Comparison of ENCODE assay signal across 8 cellular contexts in genomic region chr10:11018426-11018818, GRCh38. TPM values are rescaled to one million over a fixed set of nuclear protein-coding genes. Genes with fewer than 3 reads are reported as not detected.
DNase-seq lines count a peak whose midpoint lies in the region; ATAC-seq and TF ChIP-seq lines count a peak whose summit lies in the region.

No MANE protein-coding gene starts in this region.

- POLR2A ChIA-PET in HEK293T (lab: Yijun Ruan, JAX) = interaction anchor here (0.8 to 2.7 kb wide), 4 partner anchors 12 to 246 kb away, joined by 3 to 14 read pairs (median 6); no protein-coding TSS in a partner anchor

- WGBS in heart left ventricle, 4 donors = 1% methylated on average over 26 to 57 of the region's 57 CpGs

- in situ Hi-C loops in gastrocnemius medialis (cut with MboI; ENCODE audit: low sequenced_read_pairs in 4 of 4) (no loop called here), GM13976 (cut with MboI; ENCODE audit: low sequenced_read_pairs, unreplicated experiment) (no loop called here)

- no peaks in the 10 kb centered on the region for H3K9me3 Mint-ChIP-seq in activated CD8-positive, alpha-beta memory T cell treated with anti-CD3 and anti-CD28 coated beads, Interleukin-2, amount 10 ng/mL, durations not matched to agents 7 days and 5 days (ENCODE audit: low read depth)

- H3K4me1 ChIP-seq in heart left ventricle = peaks cover 0 to 73% (median 34%) of the 10 kb centered on the region in 12 donors
- peaks cover 25 to 35% of the 10 kb centered on the region in 2 donors for H3K4me1 ChIP-seq in gastrocnemius medialis

- TF ChIP-seq POLR2A in heart left ventricle (IDR thresholded peaks at IDR 0.05) (no peak), gastrocnemius medialis (IDR thresholded peaks at IDR 0.05) (no peak)

- H3K27me3 ChIP-seq in heart left ventricle (peaks cover 0 to 46% (median 0%) of the 10 kb centered on the region in 9 donors), gastrocnemius medialis (peaks cover 0 to 6% (median 0%) of the 10 kb centered on the region in 3 donors)

- H3K27ac ChIP-seq in heart left ventricle (peak overlapping the region; percentile 75 to 95 (median 92)), gastrocnemius medialis (peak overlapping the region; percentile 81 to 95 (median 92))

- no peaks in the 10 kb centered on the region for H3K36me3 ChIP-seq in heart left ventricle
- no peaks in the 10 kb centered on the region for H3K36me3 ChIP-seq in gastrocnemius medialis

- no peak overlapping the region for H3K27ac Mint-ChIP-seq in activated CD8-positive, alpha-beta memory T cell treated with anti-CD3 and anti-CD28 coated beads, Interleukin-2, amount 10 ng/mL, durations not matched to agents 7 days and 5 days

- intact Hi-C loops in heart left ventricle (cut with DNase I) (loop anchor here in 7 of 10 donors (5.0 to 10.0 kb wide), 14 partner anchors 51 to 296 kb away; no protein-coding TSS in a partner anchor), gastrocnemius medialis (cut with DNase I; ENCODE audit: low total_unique reads) (loop anchor here (5.0 to 10.0 kb wide), 3 partner anchors 126 to 726 kb away; partner anchors contain the start of gene ECHDC3)

- peak overlapping the region; percentile 63 to 83 (median 76) for H3K4me3 ChIP-seq in heart left ventricle
- H3K4me3 ChIP-seq in gastrocnemius medialis = peak overlapping the region; percentile 63 to 81 (median 76)

- peaks cover 4% of the 10 kb centered on the region for H3K36me3 Mint-ChIP-seq in activated CD8-positive, alpha-beta memory T cell treated with anti-CD3 and anti-CD28 coated beads, Interleukin-2, amount 10 ng/mL, durations not matched to agents 7 days and 5 days

- CTCF ChIA-PET in HEK293T (lab: Yijun Ruan, JAX) = interaction anchor here (0.6 kb wide), 1 partner anchor 39 kb away, joined by 3 read pairs; no protein-coding TSS in a partner anchor
- CTCF ChIA-PET in activated CD8-positive, alpha-beta memory T cell treated with anti-CD3 and anti-CD28 coated beads, Interleukin-2, amount 10 ng/mL, durations not matched to agents 7 days and 5 days (lab: Charles Lee) = interaction anchor here (1.5 kb wide), 1 partner anchor 15 kb away, joined by 3 read pairs; no protein-coding TSS in a partner anchor

- no peak for ATAC-seq in activated CD8-positive, alpha-beta memory T cell treated with anti-CD3 and anti-CD28 coated beads, Interleukin-2, amount 10 ng/mL, durations not matched to agents 7 days and 5 days
- ATAC-seq in heart left ventricle = peak in 2 of 4 donors; percentile 18 to 31
- ATAC-seq in gastrocnemius medialis = peak; percentile 22 to 37
- ATAC-seq in GM21786 (IDR thresholded peaks at IDR 0.05; ENCODE audit: unreplicated experiment) = no peak

- H3K4me1 Mint-ChIP-seq in activated CD8-positive, alpha-beta memory T cell treated with anti-CD3 and anti-CD28 coated beads, Interleukin-2, amount 10 ng/mL, durations not matched to agents 7 days and 5 days = peaks cover 11% of the 10 kb centered on the region

- H3K9me3 ChIP-seq in heart left ventricle (no peaks in the 10 kb centered on the region), gastrocnemius medialis (no peaks in the 10 kb centered on the region)

- H3K27me3 Mint-ChIP-seq in activated CD8-positive, alpha-beta memory T cell treated with anti-CD3 and anti-CD28 coated beads, Interleukin-2, amount 10 ng/mL, durations not matched to agents 7 days and 5 days = peaks cover 85% of the 10 kb centered on the region

- TF ChIP-seq CTCF in heart left ventricle (IDR thresholded peaks at IDR 0.05) (no peak), gastrocnemius medialis (IDR thresholded peaks at IDR 0.05 in 4 of 5, conservative IDR thresholded peaks at IDR 0.05 in 1 of 5) (no peak), GM13976 (IDR thresholded peaks at IDR 0.05; ENCODE audit: borderline replicate concordance, control extremely low read depth, extremely low read depth, insufficient read depth, missing control alignments) (no peak)

- DNase-seq in HEK293T (ENCODE audit: extremely low spot score) = peak; percentile 14
- no peak for DNase-seq in activated CD8-positive, alpha-beta memory T cell treated with anti-CD3 and anti-CD28 coated beads, Interleukin-2, amount 10 ng/mL, durations not matched to agents 7 days and 5 days
- DNase-seq in heart left ventricle = peak; percentile 20 to 69 (median 45)
- peak; percentile 18 to 26 for DNase-seq in gastrocnemius medialis
- DNase-seq in NCI-H226 = no peak
- no peak for DNase-seq in GM13976 (ENCODE audit: low spot score)
- DNase-seq in hippocampal formation (lab: John Stamatoyannopoulos, UW) = no peak

- H3K4me3 Mint-ChIP-seq in activated CD8-positive, alpha-beta memory T cell treated with anti-CD3 and anti-CD28 coated beads, Interleukin-2, amount 10 ng/mL, durations not matched to agents 7 days and 5 days = peak overlapping the region; percentile 66

TF ChIP-seq in HEK293T, 16 proteins besides CTCF, POLR2A, EP300 and RAD21:
- no peak for TF ChIP-seq L3MBTL2 (conservative IDR thresholded peaks at IDR 0.05)
- TF ChIP-seq FOXA1 (IDR thresholded peaks at IDR 0.05) = no peak
- no peak for TF ChIP-seq FOXM1 (IDR thresholded peaks at IDR 0.05; ENCODE audit: borderline replicate concordance)
- no peak for TF ChIP-seq LEF1 (IDR thresholded peaks at IDR 0.05; ENCODE audit: borderline replicate concordance)
- TF ChIP-seq SP1 (IDR thresholded peaks at IDR 0.05) = no peak
- TF ChIP-seq PKNOX1 (IDR thresholded peaks at IDR 0.05) = no peak
- TF ChIP-seq SUZ12 (IDR thresholded peaks at IDR 0.05) = no peak
- TF ChIP-seq BHLHE40 (IDR thresholded peaks at IDR 0.05; ENCODE audit: borderline replicate concordance) = no peak
- TF ChIP-seq ZNF384 (IDR thresholded peaks at IDR 0.05) = no peak
- TF ChIP-seq HDGF (IDR thresholded peaks at IDR 0.05; ENCODE audit: borderline replicate concordance) = no peak
- no peak for TF ChIP-seq CTBP1 (IDR thresholded peaks at IDR 0.05; ENCODE audit: borderline replicate concordance)

RNA-seq across cellular contexts. Expression of gene CELF2, which starts 0.8 kb away (rescaled TPM):
- 100 to 1,000 TPM; 205 to 219 TPM for total RNA-seq in activated CD8-positive, alpha-beta memory T cell treated with anti-CD3 and anti-CD28 coated beads, Interleukin-2, amount 10 ng/mL, durations not matched to agents 7 days and 5 days
- total RNA-seq in heart left ventricle (100 to 1,000 TPM in 1 of 9 donors, 10 to 100 TPM in 8; 61.2 to 103 (median 73.3) TPM), gastrocnemius medialis (10 to 100 TPM; 30.0 to 56.6 (median 43.3) TPM)
- polyA plus RNA-seq in heart left ventricle = 10 to 100 TPM; 14.2 to 33.3 TPM

Comparison
In these comparisons a context has a peak if more than half of its experiments do, and no peak if none do; other contexts are left out.
1. DNase-seq: peak in HEK293T (single experiment), heart left ventricle (5 of 5) and gastrocnemius medialis (2 of 2); none in activated CD8-positive, alpha-beta memory T cell treated with anti-CD3 and anti-CD28 coated beads, Interleukin-2, amount 10 ng/mL, durations not matched to agents 7 days and 5 days (single experiment), NCI-H226 (single experiment), GM13976 (single experiment) and hippocampal formation (0 of 2).
2. ATAC-seq: peak in gastrocnemius medialis (2 of 2); none in activated CD8-positive, alpha-beta memory T cell treated with anti-CD3 and anti-CD28 coated beads, Interleukin-2, amount 10 ng/mL, durations not matched to agents 7 days and 5 days (single experiment) and GM21786 (single experiment).